Comparison of ENCODE assay signal across 8 cellular contexts in genomic region chr12:122336015-122336946, GRCh38.
DNase-seq lines count a peak whose midpoint lies in the region; ATAC-seq, FAIRE-seq and TF ChIP-seq lines count a peak whose summit lies in the region.

No MANE protein-coding gene starts in this region.

- CTCF ChIA-PET in RWPE1 (lab: Yijun Ruan, JAX), result interaction anchor here (0.6 to 2.4 kb wide), 8 partner anchors 13 to 260 kb away, joined by 3 to 12 read pairs (median 4); no protein-coding TSS in a partner anchor

- no peaks in the 10 kb centered on the region for H3K79me2 ChIP-seq in keratinocyte (ENCODE audit: control insufficient read depth, insufficient read depth, low read length)

- peaks cover 8% of the 10 kb centered on the region for H3K36me3 Mint-ChIP-seq in activated naive CD4-positive, alpha-beta T cell treated with anti-CD3 and anti-CD28 coated beads, Interleukin-2, amount 50 U/mL, for 24 hours

- H3K4me3 Mint-ChIP-seq in activated naive CD4-positive, alpha-beta T cell treated with anti-CD3 and anti-CD28 coated beads, Interleukin-2, amount 50 U/mL, for 24 hours, result no peak overlapping the region

- no peak overlapping the region for H3K4me3 ChIP-seq in AG10803 (ENCODE audit: low read length)
- no peak overlapping the region for H3K4me3 ChIP-seq in keratinocyte (ENCODE audit: control insufficient read depth in 2 of 3, extremely low read depth in 1 of 3, insufficient read depth in 2 of 3, low read depth in 1 of 3, low read length in 3 of 3)

- H3K27ac Mint-ChIP-seq in activated naive CD4-positive, alpha-beta T cell treated with anti-CD3 and anti-CD28 coated beads, Interleukin-2, amount 50 U/mL, for 24 hours, result peak overlapping the region; percentile 13

- no peaks in the 10 kb centered on the region for H3K4me1 ChIP-seq in keratinocyte (ENCODE audit: control insufficient read depth, extremely low read depth, insufficient read depth, low read length)

- ATAC-seq in HG02588 (IDR thresholded peaks at IDR 0.05; ENCODE audit: unreplicated experiment), result no peak

- H4K20me1 ChIP-seq in keratinocyte (ENCODE audit: control insufficient read depth, extremely low read depth, insufficient read depth, low read length), result no peaks in the 10 kb centered on the region

- dilution Hi-C loops in keratinocyte (cut with MboI; ENCODE audit: extremely low pct_ligation_motif_present, low sequenced_read_pairs), result no loop called here

- no peak overlapping the region for H3K4me2 ChIP-seq in keratinocyte (ENCODE audit: control insufficient read depth, extremely low read depth, insufficient read depth, low read depth, low read length)

- H3K9ac ChIP-seq in keratinocyte (ENCODE audit: control insufficient read depth, extremely low read depth, insufficient read depth, low read length), result no peak overlapping the region

- no peaks in the 10 kb centered on the region for H3K9me3 ChIP-seq in keratinocyte (ENCODE audit: control insufficient read depth, low read depth, low read length)

- DNase-seq in AG10803 (ENCODE audit: low read depth) (peak; percentile 38), H54 (ENCODE audit: insufficient read length, low spot score) (peak; percentile 9), RWPE1 (ENCODE audit: low spot score) (peak; percentile 37), keratinocyte (ENCODE audit: low read depth, low spot score) (no peak), frontal cortex (ENCODE audit: low spot score in 2 of 2) (no peak)
- DNase-seq in stimulated activated CD8-positive, alpha-beta memory T cell treated with anti-CD3 and anti-CD28 coated beads, Interleukin-7, amount 100 ng/mL, for 24 hours (ENCODE audit: low read depth), result peak; percentile 12

- POLR2A ChIA-PET in RWPE1 (lab: Yijun Ruan, JAX; ENCODE audit: low non-redundant PET), result interaction anchor here (0.7 kb wide), 1 partner anchor 165 kb away, joined by 7 read pairs; the partner anchor contains the start of gene ZCCHC8

- peaks cover 11% of the 10 kb centered on the region for H3K4me1 Mint-ChIP-seq in activated naive CD4-positive, alpha-beta T cell treated with anti-CD3 and anti-CD28 coated beads, Interleukin-2, amount 50 U/mL, for 24 hours

- H3K27me3 Mint-ChIP-seq in activated naive CD4-positive, alpha-beta T cell treated with anti-CD3 and anti-CD28 coated beads, Interleukin-2, amount 50 U/mL, for 24 hours, result no peaks in the 10 kb centered on the region

- H3K27me3 ChIP-seq in keratinocyte (ENCODE audit: control insufficient read depth, extremely low read depth, insufficient read depth, low read length), result no peaks in the 10 kb centered on the region

- H2AFZ ChIP-seq in keratinocyte (ENCODE audit: control insufficient read depth, low read length), result no peak overlapping the region

- no peak for TF ChIP-seq POLR2A in H54 (IDR thresholded peaks at IDR 0.05; ENCODE audit: low read depth, low read length)

- TF ChIP-seq CTCF in AG10803 (conservative IDR thresholded peaks at IDR 0.05; ENCODE audit: low read length) (peak; percentile 74), RWPE1 (conservative IDR thresholded peaks at IDR 0.05; ENCODE audit: low read depth) (peak; percentile 80), keratinocyte (optimal IDR thresholded peaks at IDR 0.05 in 1 of 3, IDR thresholded peaks at IDR 0.05 in 1 of 3, conservative IDR thresholded peaks at IDR 0.05 in 1 of 3; ENCODE audit: extremely low read depth in 1 of 3, insufficient read depth in 2 of 3, low read length in 3 of 3) (peak; percentile 68 to 75 (median 71))

- no peak overlapping the region for H3K27ac ChIP-seq in RWPE1
- no peak overlapping the region for H3K27ac ChIP-seq in keratinocyte (ENCODE audit: control insufficient read depth, insufficient read depth, low read length)

- H3K9me1 ChIP-seq in keratinocyte (ENCODE audit: control insufficient read depth, extremely low read depth, insufficient read depth, low read length), result no peaks in the 10 kb centered on the region

- FAIRE-seq in H54 (lab: Jason Lieb, UNC) (no peak), keratinocyte (lab: Jason Lieb, UNC) (no peak), frontal cortex (lab: Jason Lieb, UNC) (no peak)

- H3K36me3 ChIP-seq in keratinocyte (ENCODE audit: control insufficient read depth in 2 of 2, extremely low read depth in 1 of 2, insufficient read depth in 2 of 2, low read length in 2 of 2), result peaks cover 26 to 27% of the 10 kb centered on the region in 2 experiments

- no peaks in the 10 kb centered on the region for H3K9me3 Mint-ChIP-seq in activated naive CD4-positive, alpha-beta T cell treated with anti-CD3 and anti-CD28 coated beads, Interleukin-2, amount 50 U/mL, for 24 hours

Comparison
In these comparisons a context has a peak if more than half of its experiments do, and no peak if none do; other contexts are left out.
1. DNase-seq: peak in AG10803 (single experiment), H54 (single experiment), RWPE1 (single experiment) and stimulated activated CD8-positive, alpha-beta memory T cell treated with anti-CD3 and anti-CD28 coated beads, Interleukin-7, amount 100 ng/mL, for 24 hours (single experiment); none in keratinocyte (single experiment) and frontal cortex (0 of 2).
2. Peak in every context shown above with its lines, with median percentiles within 50 percentile points of each other: CTCF ChIP-seq.